ENCODE assay signal across 21 cellular contexts in genomic region chr11:16028406-16028805, GRCh38.
"Had no signal": no experiment of that assay in that cellular context is flagged by ENCODE, and none has a peak within 500 bp of the region (broad histone marks: within the 10 kb centered on the region; RNA-seq: fewer than 3 reads in every experiment).

No MANE protein-coding gene starts in this region.

- H3K4me1 ChIP-seq: ascending aorta, spleen, tibial nerve had no signal

- H3K36me3 Mint-ChIP-seq: activated naive CD8-positive, alpha-beta T cell treated with anti-CD3 and anti-CD28 coated beads, Interleukin-2, amount 10 ng/mL, durations not matched to agents 7 days and 5 days; memory B cell; stimulated activated naive B cell treated with anti-CD40 and anti-IgM and Interleukin-4, amounts not matched to agents 10 μg/mL and 1 μg/mL and 100 μg/mL, for 72 hours; T-cell had no signal

- H3K27ac Mint-ChIP-seq: activated CD4-positive, alpha-beta memory T cell treated with anti-CD3 and anti-CD28 coated beads, Interleukin-2, amount 10 ng/mL, durations not matched to agents 7 days and 5 days; activated CD4-positive, alpha-beta T cell treated with anti-CD3 and anti-CD28 coated beads for 36 hours; activated naive CD8-positive, alpha-beta T cell treated with anti-CD3 and anti-CD28 coated beads, Interleukin-2, amount 10 ng/mL, durations not matched to agents 7 days and 5 days; activated T-cell treated with anti-CD3 and anti-CD28 coated beads, Interleukin-2, amount 50 U/mL, for 72 hours; memory B cell; progenitor cell of endocrine pancreas; stimulated activated naive B cell treated with anti-CD40 and anti-IgM and Interleukin-4, amounts not matched to agents 10 μg/mL and 1 μg/mL and 100 μg/mL, for 72 hours; T-cell had no signal

- H3K27me3 Mint-ChIP-seq: activated CD4-positive, alpha-beta memory T cell treated with anti-CD3 and anti-CD28 coated beads, Interleukin-2, amount 10 ng/mL, durations not matched to agents 7 days and 5 days; activated naive CD8-positive, alpha-beta T cell treated with anti-CD3 and anti-CD28 coated beads, Interleukin-2, amount 10 ng/mL, durations not matched to agents 7 days and 5 days; central memory CD8-positive, alpha-beta T cell; memory B cell; stimulated activated naive B cell treated with anti-CD40 and anti-IgM and Interleukin-4, amounts not matched to agents 10 μg/mL and 1 μg/mL and 100 μg/mL, for 72 hours; T-cell had no signal

- DNase-seq: activated CD4-positive, alpha-beta memory T cell treated with anti-CD3 and anti-CD28 coated beads, Interleukin-2, amount 10 ng/mL, durations not matched to agents 7 days and 5 days; activated CD4-positive, alpha-beta T cell treated with anti-CD3 and anti-CD28 coated beads for 36 hours; activated gamma-delta T cell treated with Interleukin-2 at 50 U/mL for 16 hours; activated naive CD8-positive, alpha-beta T cell treated with anti-CD3 and anti-CD28 coated beads, Interleukin-2, amount 10 ng/mL, durations not matched to agents 7 days and 5 days; activated T-cell treated with anti-CD3 and anti-CD28 coated beads, Interleukin-2, amount 50 U/mL, for 72 hours; effector memory CD4-positive, alpha-beta T cell; erythroblast; foreskin melanocyte; heart left ventricle; left ventricle myocardium inferior; spleen; stimulated activated CD4-positive, alpha-beta T cell treated with anti-CD3 and anti-CD28 coated beads, Interleukin-1b, Interleukin-23, amount 100 ng/mL, for 48 hours; stimulated activated naive B cell treated with anti-CD40 and anti-IgM and Interleukin-4, amounts not matched to agents 10 μg/mL and 1 μg/mL and 100 μg/mL, for 72 hours; T-cell; WERI-Rb-1 had no signal

- H3K9me3 ChIP-seq: ascending aorta, heart left ventricle, left ventricle myocardium inferior, spleen, tibial nerve had no signal

- ATAC-seq: activated CD4-positive, alpha-beta T cell treated with anti-CD3 and anti-CD28 coated beads for 36 hours; activated T-cell treated with anti-CD3 and anti-CD28 coated beads, Interleukin-2, amount 50 U/mL, for 72 hours; heart left ventricle; right cardiac atrium; stimulated activated naive B cell treated with anti-CD40 and anti-IgM and Interleukin-4, amounts not matched to agents 10 μg/mL and 1 μg/mL and 100 μg/mL, for 72 hours; T-cell had no signal

- H3K27ac ChIP-seq: ascending aorta, heart left ventricle, left ventricle myocardium inferior, spleen, tibial nerve, WERI-Rb-1 had no signal

- H3K9me3 Mint-ChIP-seq: activated naive CD8-positive, alpha-beta T cell treated with anti-CD3 and anti-CD28 coated beads, Interleukin-2, amount 10 ng/mL, durations not matched to agents 7 days and 5 days; stimulated activated naive B cell treated with anti-CD40 and anti-IgM and Interleukin-4, amounts not matched to agents 10 μg/mL and 1 μg/mL and 100 μg/mL, for 72 hours had no signal

- H3K36me3 ChIP-seq: ascending aorta, left ventricle myocardium inferior, spleen, tibial nerve, WERI-Rb-1 had no signal

- H3K4me3 Mint-ChIP-seq: activated CD4-positive, alpha-beta memory T cell treated with anti-CD3 and anti-CD28 coated beads, Interleukin-2, amount 10 ng/mL, durations not matched to agents 7 days and 5 days; activated CD4-positive, alpha-beta T cell treated with anti-CD3 and anti-CD28 coated beads for 36 hours; activated naive CD8-positive, alpha-beta T cell treated with anti-CD3 and anti-CD28 coated beads, Interleukin-2, amount 10 ng/mL, durations not matched to agents 7 days and 5 days; activated T-cell treated with anti-CD3 and anti-CD28 coated beads, Interleukin-2, amount 50 U/mL, for 72 hours; central memory CD8-positive, alpha-beta T cell; memory B cell; stimulated activated naive B cell treated with anti-CD40 and anti-IgM and Interleukin-4, amounts not matched to agents 10 μg/mL and 1 μg/mL and 100 μg/mL, for 72 hours; T-cell had no signal

- H3K4me1 Mint-ChIP-seq: activated CD4-positive, alpha-beta memory T cell treated with anti-CD3 and anti-CD28 coated beads, Interleukin-2, amount 10 ng/mL, durations not matched to agents 7 days and 5 days; activated CD4-positive, alpha-beta T cell treated with anti-CD3 and anti-CD28 coated beads for 36 hours; activated naive CD8-positive, alpha-beta T cell treated with anti-CD3 and anti-CD28 coated beads, Interleukin-2, amount 10 ng/mL, durations not matched to agents 7 days and 5 days; central memory CD8-positive, alpha-beta T cell; memory B cell; stimulated activated naive B cell treated with anti-CD40 and anti-IgM and Interleukin-4, amounts not matched to agents 10 μg/mL and 1 μg/mL and 100 μg/mL, for 72 hours; T-cell had no signal

- H3K27me3 ChIP-seq: ascending aorta, heart left ventricle, spleen, tibial nerve had no signal

- H3K4me3 ChIP-seq: ascending aorta, heart left ventricle, left ventricle myocardium inferior, spleen, tibial nerve had no signal
